31 cellular contexts compared by ENCODE assay signal in genomic region chr6:145091827-145092164, GRCh38.
"Had no signal": no experiment of that assay in that cellular context is flagged by ENCODE, and none has a peak within 500 bp of the region (broad histone marks: within the 10 kb centered on the region; RNA-seq: fewer than 3 reads in every experiment).

No MANE protein-coding gene starts in this region.

- H3K4me1 Mint-ChIP-seq: activated CD4-positive, alpha-beta T cell treated with anti-CD3 and anti-CD28 coated beads for 36 hours; activated CD4-positive, alpha-beta T cell treated with anti-CD3 and anti-CD28 coated beads, Interleukin-2, amount 10 ng/mL, durations not matched to agents 24 days and 14 days; activated CD8-positive, alpha-beta memory T cell treated with anti-CD3 and anti-CD28 coated beads, Interleukin-2, amount 10 ng/mL, durations not matched to agents 7 days and 5 days; activated naive CD4-positive, alpha-beta T cell treated with anti-CD3 and anti-CD28 coated beads, Interleukin-2, amount 50 U/mL, for 24 hours; activated naive CD8-positive, alpha-beta T cell treated with anti-CD3 and anti-CD28 coated beads for 36 hours; activated naive CD8-positive, alpha-beta T cell treated with anti-CD3 and anti-CD28 coated beads, Interleukin-2, amount 50 U/mL, for 24 hours; T-helper 17 cell had no signal

- H3K36me3 Mint-ChIP-seq: activated CD4-positive, alpha-beta memory T cell treated with anti-CD3 and anti-CD28 coated beads for 36 hours; activated CD8-positive, alpha-beta memory T cell treated with anti-CD3 and anti-CD28 coated beads, Interleukin-2, amount 10 ng/mL, durations not matched to agents 7 days and 5 days; activated naive CD4-positive, alpha-beta T cell treated with anti-CD3 and anti-CD28 coated beads, Interleukin-2, amount 50 U/mL, for 24 hours; activated naive CD8-positive, alpha-beta T cell treated with anti-CD3 and anti-CD28 coated beads for 36 hours had no signal

- H3K4me3 Mint-ChIP-seq: activated CD4-positive, alpha-beta memory T cell treated with anti-CD3 and anti-CD28 coated beads for 36 hours; activated CD4-positive, alpha-beta T cell treated with anti-CD3 and anti-CD28 coated beads for 36 hours; activated CD4-positive, alpha-beta T cell treated with anti-CD3 and anti-CD28 coated beads, Interleukin-2, amount 10 ng/mL, durations not matched to agents 24 days and 14 days; activated CD8-positive, alpha-beta memory T cell treated with anti-CD3 and anti-CD28 coated beads, Interleukin-2, amount 10 ng/mL, durations not matched to agents 7 days and 5 days; activated CD8-positive, alpha-beta T cell treated with anti-CD3 and anti-CD28 coated beads, Interleukin-2, amount 10 ng/mL, durations not matched to agents 7 days and 5 days; activated naive CD4-positive, alpha-beta T cell treated with anti-CD3 and anti-CD28 coated beads for 36 hours; activated naive CD4-positive, alpha-beta T cell treated with anti-CD3 and anti-CD28 coated beads, Interleukin-2, amount 50 U/mL, for 24 hours; activated naive CD8-positive, alpha-beta T cell treated with anti-CD3 and anti-CD28 coated beads for 36 hours; activated naive CD8-positive, alpha-beta T cell treated with anti-CD3 and anti-CD28 coated beads, Interleukin-2, amount 50 U/mL, for 24 hours; activated T-helper 1 cell treated with anti-CD3 and anti-CD28 coated beads, Interleukin-12 subunit alpha, Interleukin-12 subunit beta, Interleukin-2, Interleukin-4 antibody, amounts not matched to agents 30 ng/mL and 10 ng/mL and 1 ng/mL, durations not matched to agents 14 hours and 24 hours and 36 hours; T-helper 17 cell; T-helper 2 cell treated with Interferon-gamma antibody and Interleukin-4, amounts not matched to agents 5 μg/mL and 100 μg/mL, for 36 hours had no signal

- H3K27ac ChIP-seq: adrenal gland, body of pancreas, colonic mucosa, epithelial cell of prostate, esophagus squamous epithelium, gastroesophageal sphincter, heart right ventricle had no signal

- ATAC-seq: activated CD4-positive, alpha-beta T cell treated with anti-CD3 and anti-CD28 coated beads for 36 hours; activated CD8-positive, alpha-beta memory T cell treated with anti-CD3 and anti-CD28 coated beads, Interleukin-2, amount 10 ng/mL, durations not matched to agents 7 days and 5 days; activated CD8-positive, alpha-beta T cell treated with anti-CD3 and anti-CD28 coated beads, Interleukin-2, amount 10 ng/mL, durations not matched to agents 7 days and 5 days; activated naive CD8-positive, alpha-beta T cell treated with anti-CD3 and anti-CD28 coated beads, Interleukin-2, amount 50 U/mL, for 24 hours; body of pancreas; gastroesophageal sphincter; heart right ventricle; T-helper 17 cell had no signal

- DNase-seq: activated CD4-positive, alpha-beta memory T cell treated with anti-CD3 and anti-CD28 coated beads for 36 hours; activated CD4-positive, alpha-beta T cell treated with anti-CD3 and anti-CD28 coated beads for 36 hours; activated CD4-positive, alpha-beta T cell treated with anti-CD3 and anti-CD28 coated beads, Interleukin-2, amount 10 ng/mL, durations not matched to agents 24 days and 14 days; activated CD4-positive, CD25-positive, alpha-beta regulatory T cell; activated CD4-positive, CD25-positive, alpha-beta regulatory T cell treated with anti-CD3 and anti-CD28 coated beads, Interleukin-2, amount 50 U/mL, for 72 hours; activated CD8-positive, alpha-beta memory T cell treated with anti-CD3 and anti-CD28 coated beads, Interleukin-2, amount 10 ng/mL, durations not matched to agents 7 days and 5 days; activated CD8-positive, alpha-beta memory T cell treated with anti-CD3 and anti-CD28 coated beads, Interleukin-2, amount 50 U/mL, for 4 hours; activated CD8-positive, alpha-beta T cell treated with anti-CD3 and anti-CD28 coated beads, Interleukin-2, amount 10 ng/mL, durations not matched to agents 7 days and 5 days; activated effector memory CD4-positive, alpha-beta T cell treated with anti-CD3 and anti-CD28 coated beads, Interleukin-2, amount 50 U/mL, for 16 hours; activated naive CD4-positive, alpha-beta T cell treated with anti-CD3 and anti-CD28 coated beads for 36 hours; activated naive CD8-positive, alpha-beta T cell treated with anti-CD3 and anti-CD28 coated beads for 36 hours; activated naive CD8-positive, alpha-beta T cell treated with anti-CD3 and anti-CD28 coated beads, Interleukin-2, amount 50 U/mL, for 24 hours; activated T-cell treated with anti-CD3 and anti-CD28 coated beads, Interleukin-2, amount 50 U/mL, for 1 hour; activated T-cell treated with anti-CD3 and anti-CD28 coated beads, Interleukin-2, amount 50 U/mL, for 48 hours; adrenal gland; amygdala; aorta; body of pancreas; caudate nucleus; colonic mucosa; effector CD8-positive, alpha-beta T cell; esophagus squamous epithelium; foreskin melanocyte; heart right ventricle; T-helper 17 cell had no signal

- H3K9me3 Mint-ChIP-seq: activated CD4-positive, alpha-beta memory T cell treated with anti-CD3 and anti-CD28 coated beads for 36 hours; activated CD4-positive, alpha-beta T cell treated with anti-CD3 and anti-CD28 coated beads, Interleukin-2, amount 10 ng/mL, durations not matched to agents 24 days and 14 days; activated naive CD4-positive, alpha-beta T cell treated with anti-CD3 and anti-CD28 coated beads for 36 hours; activated naive CD4-positive, alpha-beta T cell treated with anti-CD3 and anti-CD28 coated beads, Interleukin-2, amount 50 U/mL, for 24 hours; activated naive CD8-positive, alpha-beta T cell treated with anti-CD3 and anti-CD28 coated beads for 36 hours; activated naive CD8-positive, alpha-beta T cell treated with anti-CD3 and anti-CD28 coated beads, Interleukin-2, amount 50 U/mL, for 24 hours; activated T-helper 1 cell treated with anti-CD3 and anti-CD28 coated beads, Interleukin-12 subunit alpha, Interleukin-12 subunit beta, Interleukin-2, Interleukin-4 antibody, amounts not matched to agents 30 ng/mL and 10 ng/mL and 1 ng/mL, durations not matched to agents 14 hours and 24 hours and 36 hours; activated T-helper 2 cell treated with anti-CD3 and anti-CD28 coated beads, Interferon-gamma antibody, Interleukin-2, Interleukin-4, amounts not matched to agents 10 μg/mL and 5 μg/mL and 100 μg/mL, durations not matched to agents 14 hours and 24 hours and 36 hours; T-helper 2 cell treated with Interferon-gamma antibody and Interleukin-4, amounts not matched to agents 5 μg/mL and 100 μg/mL, for 36 hours had no signal

- H3K9me3 ChIP-seq: adrenal gland, body of pancreas, colonic mucosa had no signal

- H3K27me3 ChIP-seq: adrenal gland, body of pancreas, colonic mucosa, esophagus squamous epithelium, gastroesophageal sphincter, heart right ventricle had no signal

- H3K36me3 ChIP-seq: adrenal gland, colonic mucosa, esophagus squamous epithelium, gastroesophageal sphincter, heart right ventricle had no signal

- H3K27ac Mint-ChIP-seq: activated CD4-positive, alpha-beta memory T cell treated with anti-CD3 and anti-CD28 coated beads for 36 hours; activated CD4-positive, alpha-beta T cell treated with anti-CD3 and anti-CD28 coated beads for 36 hours; activated CD4-positive, alpha-beta T cell treated with anti-CD3 and anti-CD28 coated beads, Interleukin-2, amount 10 ng/mL, durations not matched to agents 24 days and 14 days; activated CD8-positive, alpha-beta memory T cell treated with anti-CD3 and anti-CD28 coated beads, Interleukin-2, amount 10 ng/mL, durations not matched to agents 7 days and 5 days; activated CD8-positive, alpha-beta T cell treated with anti-CD3 and anti-CD28 coated beads, Interleukin-2, amount 10 ng/mL, durations not matched to agents 7 days and 5 days; activated naive CD4-positive, alpha-beta T cell treated with anti-CD3 and anti-CD28 coated beads for 36 hours; activated naive CD4-positive, alpha-beta T cell treated with anti-CD3 and anti-CD28 coated beads, Interleukin-2, amount 50 U/mL, for 24 hours; activated naive CD8-positive, alpha-beta T cell treated with anti-CD3 and anti-CD28 coated beads for 36 hours; activated naive CD8-positive, alpha-beta T cell treated with anti-CD3 and anti-CD28 coated beads, Interleukin-2, amount 50 U/mL, for 24 hours; activated T-helper 1 cell treated with anti-CD3 and anti-CD28 coated beads, Interleukin-12 subunit alpha, Interleukin-12 subunit beta, Interleukin-2, Interleukin-4 antibody, amounts not matched to agents 30 ng/mL and 10 ng/mL and 1 ng/mL, durations not matched to agents 14 hours and 24 hours and 36 hours; activated T-helper 2 cell treated with anti-CD3 and anti-CD28 coated beads, Interferon-gamma antibody, Interleukin-2, Interleukin-4, amounts not matched to agents 10 μg/mL and 5 μg/mL and 100 μg/mL, durations not matched to agents 14 hours and 24 hours and 36 hours; T-helper 17 cell; T-helper 2 cell treated with Interferon-gamma antibody and Interleukin-4, amounts not matched to agents 5 μg/mL and 100 μg/mL, for 36 hours had no signal

- H3K27me3 Mint-ChIP-seq: activated CD4-positive, alpha-beta T cell treated with anti-CD3 and anti-CD28 coated beads, Interleukin-2, amount 10 ng/mL, durations not matched to agents 24 days and 14 days had no signal

- H3K4me1 ChIP-seq: adrenal gland, body of pancreas, colonic mucosa, esophagus squamous epithelium, gastroesophageal sphincter, heart right ventricle had no signal

- H3K4me3 ChIP-seq: adrenal gland, body of pancreas, colonic mucosa, esophagus squamous epithelium, gastroesophageal sphincter, heart right ventricle had no signal
